14 cellular contexts compared by ENCODE assay signal in genomic region chr1:180680558-180681144, GRCh38. TPM values are rescaled to one million over a fixed set of nuclear protein-coding genes. Genes with fewer than 3 reads are reported as not detected.
A peak's percentile ranks its signal among the peaks of the same experiment; 100 is the strongest.
DNase-seq lines count a peak whose midpoint lies in the region; ATAC-seq and TF ChIP-seq lines count a peak whose summit lies in the region.
"Had no signal": no experiment of that assay in that cellular context is flagged by ENCODE, and none has a peak within 500 bp of the region (broad histone marks: within the 10 kb centered on the region; RNA-seq: fewer than 3 reads in every experiment).

No MANE protein-coding gene starts in this region.

- no peak overlapping the region for H3K4me3 ChIP-seq in epithelial cell of esophagus (ENCODE audit: low read length)
- H3K4me3 ChIP-seq in gastrocnemius medialis, result no peak overlapping the region
- H3K4me3 ChIP-seq: pancreas, PC-9, vagina had no signal

- no peaks in the 10 kb centered on the region for H3K27me3 ChIP-seq in gastrocnemius medialis
- H3K27me3 ChIP-seq: pancreas, vagina had no signal

- intact Hi-C loops in gastrocnemius medialis (cut with DNase I; ENCODE audit: low total_unique reads), result no loop called here

- peaks cover 2% of the 10 kb centered on the region for H3K9me3 Mint-ChIP-seq in natural killer cell treated with Interleukin-12 subunit alpha and Interleukin-12 subunit beta and Interleukin-15 and Interleukin-18, amount 100 ng/mL, for 72 hours

- H3K27ac ChIP-seq in gastrocnemius medialis, result no peak overlapping the region
- H3K27ac ChIP-seq: pancreas, PC-9, vagina had no signal

- TF ChIP-seq CTCF in epithelial cell of esophagus (IDR thresholded peaks at IDR 0.05; ENCODE audit: insufficient read depth, low read depth, low read length, missing control alignments) (no peak), gastrocnemius medialis (IDR thresholded peaks at IDR 0.05 in 4 of 5, conservative IDR thresholded peaks at IDR 0.05 in 1 of 5) (no peak)

- no peaks in the 10 kb centered on the region for H3K4me1 ChIP-seq in gastrocnemius medialis
- H3K4me1 ChIP-seq: pancreas, vagina had no signal

- H3K9me3 ChIP-seq in gastrocnemius medialis, result no peaks in the 10 kb centered on the region
- H3K9me3 ChIP-seq: pancreas, vagina had no signal

- H3K4me1 Mint-ChIP-seq in natural killer cell treated with Interleukin-12 subunit alpha and Interleukin-12 subunit beta and Interleukin-15 and Interleukin-18, amount 100 ng/mL, for 72 hours (ENCODE audit: low read depth in 2 of 2), result peaks cover 7 to 17% of the 10 kb centered on the region in 2 donors

- no peaks in the 10 kb centered on the region for H3K36me3 ChIP-seq in gastrocnemius medialis
- H3K36me3 ChIP-seq: pancreas had no signal

- TF ChIP-seq POLR2A in gastrocnemius medialis (IDR thresholded peaks at IDR 0.05), result no peak

- in situ Hi-C loops in gastrocnemius medialis (cut with MboI; ENCODE audit: low sequenced_read_pairs in 4 of 4), result no loop called here

- H3K27ac Mint-ChIP-seq in natural killer cell treated with Interleukin-12 subunit alpha and Interleukin-12 subunit beta and Interleukin-15 and Interleukin-18, amount 100 ng/mL, for 72 hours, result peak overlapping the region in 1 of 2 donors; percentile 17
- H3K27ac Mint-ChIP-seq: endodermal cell; stimulated activated naive CD8-positive, alpha-beta T cell treated with anti-CD3 and anti-CD28 coated beads, Interleukin-15, Interleukin-2, amounts not matched to agents 100 ng/mL and 50 ng/mL, for 24 hours had no signal

- no peak overlapping the region for H3K4me3 Mint-ChIP-seq in natural killer cell treated with Interleukin-12 subunit alpha and Interleukin-12 subunit beta and Interleukin-15 and Interleukin-18, amount 100 ng/mL, for 72 hours
- H3K4me3 Mint-ChIP-seq: endodermal cell; stimulated activated naive CD8-positive, alpha-beta T cell treated with anti-CD3 and anti-CD28 coated beads, Interleukin-15, Interleukin-2, amounts not matched to agents 100 ng/mL and 50 ng/mL, for 24 hours had no signal

- ATAC-seq in gastrocnemius medialis, result peak; percentile 54 to 58
- ATAC-seq in natural killer cell treated with Interleukin-12 subunit alpha and Interleukin-12 subunit beta and Interleukin-15 and Interleukin-18, amount 100 ng/mL, for 72 hours, result no peak
- ATAC-seq in HG03039 (IDR thresholded peaks at IDR 0.05; ENCODE audit: unreplicated experiment), result no peak
- ATAC-seq: pancreas had no signal

- H3K36me3 Mint-ChIP-seq in natural killer cell treated with Interleukin-12 subunit alpha and Interleukin-12 subunit beta and Interleukin-15 and Interleukin-18, amount 100 ng/mL, for 72 hours, result peaks cover 12% of the 10 kb centered on the region

- no peaks in the 10 kb centered on the region for H3K27me3 Mint-ChIP-seq in natural killer cell treated with Interleukin-12 subunit alpha and Interleukin-12 subunit beta and Interleukin-15 and Interleukin-18, amount 100 ng/mL, for 72 hours
- H3K27me3 Mint-ChIP-seq: stimulated activated naive CD8-positive, alpha-beta T cell treated with anti-CD3 and anti-CD28 coated beads, Interleukin-15, Interleukin-2, amounts not matched to agents 100 ng/mL and 50 ng/mL, for 24 hours had no signal

- DNase-seq in HCEC 1CT (peak; percentile 86), RPMI7951 (ENCODE audit: low read depth) (peak; percentile 88), epithelial cell of esophagus (ENCODE audit: low read depth) (peak; percentile 50), gastrocnemius medialis (peak in 1 of 2 donors; percentile 14), GOT3 (lab: John Stamatoyannopoulos, UW) (no peak)
- DNase-seq in natural killer cell treated with Interleukin-12 subunit alpha and Interleukin-12 subunit beta and Interleukin-15 and Interleukin-18, amount 100 ng/mL, for 72 hours (ENCODE audit: low spot score), result no peak
- DNase-seq: central memory CD4-positive, alpha-beta T cell; endodermal cell; NCI-H526 treated with DMSO at 0.1 percent for 48 hours; pancreas; PC-9 had no signal

RNA-seq across cellular contexts. Expression of gene XPR1, which starts 48.8 kb away (rescaled TPM):
- 19.9 and 20.3 TPM in 2 replicates for total RNA-seq in RPMI7951 (2014; rRNA removed; shearing (Covaris generic))
- 10 to 100 TPM; 14.5 to 24.9 (median 18.6) TPM for total RNA-seq in gastrocnemius medialis
- 10 to 100 TPM; 18.0 to 21.2 TPM for total RNA-seq in natural killer cell treated with Interleukin-12 subunit alpha and Interleukin-12 subunit beta and Interleukin-15 and Interleukin-18, amount 100 ng/mL, for 72 hours

Comparison
In these comparisons a context has a peak if more than half of its experiments do, and no peak if none do; other contexts are left out.
1. DNase-seq: peak in HCEC 1CT (single experiment), RPMI7951 (single experiment) and epithelial cell of esophagus (single experiment); none in natural killer cell treated with Interleukin-12 subunit alpha and Interleukin-12 subunit beta and Interleukin-15 and Interleukin-18, amount 100 ng/mL, for 72 hours (single experiment) and GOT3 (single experiment).
2. ATAC-seq: peak in gastrocnemius medialis (2 of 2); none in natural killer cell treated with Interleukin-12 subunit alpha and Interleukin-12 subunit beta and Interleukin-15 and Interleukin-18, amount 100 ng/mL, for 72 hours (0 of 2) and HG03039 (single experiment).